Comparison of ENCODE assay signal across 8 cellular contexts in the genomic region with DNA sequence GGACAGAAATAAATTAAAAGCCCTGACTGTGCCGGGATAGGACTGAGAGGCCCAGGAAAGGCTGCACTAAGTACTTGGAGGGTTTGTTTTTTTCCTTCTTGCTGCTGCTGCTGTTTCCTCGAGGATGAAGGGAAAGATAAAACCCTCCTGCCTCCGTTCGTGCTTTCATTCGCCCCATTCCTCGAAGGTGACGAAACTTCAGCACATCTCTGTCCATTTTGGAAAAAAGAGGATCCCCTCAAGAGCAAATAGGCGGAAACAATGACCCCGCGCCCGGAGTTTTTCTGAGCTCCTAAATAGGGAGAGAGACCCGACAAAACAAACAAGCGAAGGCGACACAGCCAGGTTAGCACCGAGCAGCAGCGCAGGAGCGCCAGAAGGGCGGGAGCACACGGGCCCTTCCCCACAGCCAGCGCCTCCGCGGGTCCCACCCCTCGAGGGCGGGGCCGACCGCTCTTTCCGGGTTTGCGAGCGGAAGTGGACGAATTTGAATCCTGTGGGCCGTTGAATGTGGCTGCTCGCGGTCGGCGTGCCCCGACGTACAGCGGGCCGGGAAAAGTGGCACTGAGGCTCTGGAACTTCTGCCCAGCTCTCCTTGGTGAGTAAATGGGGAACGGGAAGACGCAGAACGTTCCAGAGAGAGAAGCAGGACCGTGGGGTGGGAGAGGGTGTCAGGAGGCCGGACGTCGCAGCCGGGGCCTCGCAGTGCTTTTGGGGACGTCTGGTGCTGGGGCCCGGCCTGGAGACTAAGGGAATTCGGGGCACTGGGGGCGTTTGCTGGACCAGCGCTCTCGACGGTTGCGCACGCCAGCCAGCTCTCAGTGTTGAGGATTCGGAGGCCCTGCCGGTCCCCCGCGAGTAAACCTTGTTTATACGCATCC. TPM values are rescaled to one million over a fixed set of nuclear protein-coding genes. Genes with fewer than 3 reads are reported as not detected.
DNase-seq lines count a peak whose midpoint lies in the region; ATAC-seq, FAIRE-seq and TF ChIP-seq lines count a peak whose summit lies in the region.

TSS of gene G2E3 (plus strand) at position 484 of the 881 bp plus-strand sequence. CDS start 21,922 bp downstream, outside the sequence.

- peak within 1 kb of the TSS; percentile 99 for H3K27ac Mint-ChIP-seq in dendritic cell treated with granulocyte-macrophage colony-stimulating factor and Interleukin-4, amounts not matched to agents 40 ng/mL and 50 ng/mL, for 4 days

- intact Hi-C loops in dendritic cell treated with granulocyte-macrophage colony-stimulating factor and Interleukin-4, amounts not matched to agents 40 ng/mL and 50 ng/mL, for 4 days (cut with micrococcal nuclease) = loop anchor here (1.0 to 5.0 kb wide), 2 partner anchors 48 to 63 kb away; partner anchors contain the start of gene SCFD1
- intact Hi-C loops in left lung (cut with DNase I) = no loop called here

- peaks cover 18% of the 10 kb centered on the region for H3K4me1 Mint-ChIP-seq in dendritic cell treated with granulocyte-macrophage colony-stimulating factor and Interleukin-4, amounts not matched to agents 40 ng/mL and 50 ng/mL, for 4 days (ENCODE audit: low read depth)

- H3K36me3 Mint-ChIP-seq in dendritic cell treated with granulocyte-macrophage colony-stimulating factor and Interleukin-4, amounts not matched to agents 40 ng/mL and 50 ng/mL, for 4 days (ENCODE audit: low read depth) = peaks cover 29% of the 10 kb centered on the region

- H3K27me3 ChIP-seq in BE2C = no peaks in the 10 kb centered on the region
- H3K27me3 ChIP-seq in left lung = no peaks in the 10 kb centered on the region

- DNase-seq in BE2C (peak; percentile 92), GM19239 (ENCODE audit: insufficient read length, low spot score) (peak; percentile 75), NCI-H510A treated with DMSO at 0.1 percent for 48 hours (lab: John Stamatoyannopoulos, UW) (peak; percentile 86), left lung (peak; percentile 93 to 98)
- peak; percentile 83 for DNase-seq in activated CD4-positive, alpha-beta T cell treated with anti-CD3 and anti-CD28 coated beads, Interleukin-2, amount 50 U/mL, for 1 hour
- peak; percentile 85 to 86 for DNase-seq in stimulated activated CD4-positive, alpha-beta T cell treated with anti-CD3 and anti-CD28 coated beads, Interleukin-2, amount 100 ng/mL, for 48 hours

- H3K27ac ChIP-seq in left lung = peak within 1 kb of the TSS; percentile 77 to 88

- H3K4me3 ChIP-seq in BE2C (ENCODE audit: low read depth, low read length) (peak within 1 kb of the TSS; percentile 98), left lung (peak within 1 kb of the TSS; percentile 77 to 83)

- TF ChIP-seq CTCF in BE2C (IDR thresholded peaks at IDR 0.05; ENCODE audit: low read depth, low read length) (no peak), left lung (IDR thresholded peaks at IDR 0.05) (no peak)

- H3K4me1 ChIP-seq in BE2C (no peaks in the 10 kb centered on the region), left lung (peaks cover 0 to 22% of the 10 kb centered on the region in 2 donors)

- peak within 1 kb of the TSS; percentile 100 for H3K4me3 Mint-ChIP-seq in dendritic cell treated with granulocyte-macrophage colony-stimulating factor and Interleukin-4, amounts not matched to agents 40 ng/mL and 50 ng/mL, for 4 days

- H3K9me3 Mint-ChIP-seq in dendritic cell treated with granulocyte-macrophage colony-stimulating factor and Interleukin-4, amounts not matched to agents 40 ng/mL and 50 ng/mL, for 4 days = no peaks in the 10 kb centered on the region

- ATAC-seq in HG03442 (IDR thresholded peaks at IDR 0.05; ENCODE audit: unreplicated experiment) = peak; percentile 98
- ATAC-seq in left lung = peak; percentile 100

- peak; percentile 97 for FAIRE-seq in GM19239 (lab: Jason Lieb, UNC)

- peaks cover 2% of the 10 kb centered on the region for H3K27me3 Mint-ChIP-seq in dendritic cell treated with granulocyte-macrophage colony-stimulating factor and Interleukin-4, amounts not matched to agents 40 ng/mL and 50 ng/mL, for 4 days

- H3K9me3 ChIP-seq in BE2C (no peaks in the 10 kb centered on the region), left lung (no peaks in the 10 kb centered on the region)

- peaks cover 4% of the 10 kb centered on the region; the same call in 1 of the 2 replicates for H3K36me3 ChIP-seq in BE2C
- no peaks in the 10 kb centered on the region for H3K36me3 ChIP-seq in left lung

RNA-seq across cellular contexts. Expression of gene G2E3, which starts in this region (rescaled TPM):
- polyA plus RNA-seq in BE2C (2012; ENCODE audit: insufficient read depth, insufficient read length, low read depth) = 5.8 TPM
- 10 to 100 TPM; 16.8 to 17.5 TPM for total RNA-seq in left lung

Comparison
In these comparisons a context has a peak if more than half of its experiments do, and no peak if none do; other contexts are left out.
1. Peak in every context shown above with its lines: DNase-seq, ATAC-seq, H3K4me3 ChIP-seq and H3K27ac ChIP-seq.